In genomic region chr12:80901661-80902060, GRCh38 we compare ENCODE assay signal across 25 cellular contexts. TPM values are rescaled to one million over a fixed set of nuclear protein-coding genes. Genes with fewer than 3 reads are reported as not detected.
"Had no signal": no experiment of that assay in that cellular context is flagged by ENCODE, and none has a peak within 500 bp of the region (broad histone marks: within the 10 kb centered on the region; RNA-seq: fewer than 3 reads in every experiment).

No MANE protein-coding gene starts in this region.

- H3K4me3 Mint-ChIP-seq: dendritic cell treated with granulocyte-macrophage colony-stimulating factor and Interleukin-4, amounts not matched to agents 40 ng/mL and 50 ng/mL, for 4 days; effector memory CD8-positive, alpha-beta T cell; endodermal cell had no signal

- H3K27me3 ChIP-seq: colonic mucosa, dorsolateral prefrontal cortex, esophagus muscularis mucosa, esophagus squamous epithelium, foreskin keratinocyte, gastrocnemius medialis, gastroesophageal sphincter, heart left ventricle, heart right ventricle had no signal

- ATAC-seq: effector memory CD8-positive, alpha-beta T cell; esophagus mucosa; foreskin keratinocyte; gastrocnemius medialis; gastroesophageal sphincter; heart left ventricle; heart right ventricle had no signal

- H3K4me3 ChIP-seq: colonic mucosa, coronary artery, dorsolateral prefrontal cortex, esophagus muscularis mucosa, esophagus squamous epithelium, gastrocnemius medialis, gastroesophageal sphincter, heart left ventricle, heart right ventricle had no signal

- H3K9me3 Mint-ChIP-seq: dendritic cell treated with granulocyte-macrophage colony-stimulating factor and Interleukin-4, amounts not matched to agents 40 ng/mL and 50 ng/mL, for 4 days had no signal

- H3K4me1 ChIP-seq: colonic mucosa, esophagus muscularis mucosa, esophagus squamous epithelium, foreskin keratinocyte, gastrocnemius medialis, gastroesophageal sphincter had no signal

- H3K36me3 ChIP-seq: colonic mucosa, esophagus muscularis mucosa, esophagus squamous epithelium, gastrocnemius medialis, gastroesophageal sphincter, heart left ventricle, heart right ventricle had no signal

- DNase-seq: colonic mucosa; cortex of kidney; dermis blood vessel endothelial cell; dorsolateral prefrontal cortex; effector CD4-positive, alpha-beta T cell; effector CD8-positive, alpha-beta T cell; effector memory CD4-positive, alpha-beta T cell; effector memory CD8-positive, alpha-beta T cell; endodermal cell; erythroblast; esophagus squamous epithelium; foreskin fibroblast; foreskin keratinocyte; foreskin melanocyte; gastrocnemius medialis; glutamatergic neuron; head of caudate nucleus; heart left ventricle; heart right ventricle had no signal

- H3K27ac Mint-ChIP-seq: dendritic cell treated with granulocyte-macrophage colony-stimulating factor and Interleukin-4, amounts not matched to agents 40 ng/mL and 50 ng/mL, for 4 days; effector memory CD8-positive, alpha-beta T cell; endodermal cell had no signal

- H3K27ac ChIP-seq: colonic mucosa, coronary artery, dorsolateral prefrontal cortex, epithelial cell of prostate, esophagus muscularis mucosa, esophagus squamous epithelium, foreskin keratinocyte, gastrocnemius medialis, gastroesophageal sphincter, heart left ventricle, heart right ventricle had no signal

- H3K9me3 ChIP-seq: esophagus muscularis mucosa, esophagus squamous epithelium, gastrocnemius medialis, gastroesophageal sphincter, heart left ventricle, heart right ventricle had no signal

- H3K27me3 Mint-ChIP-seq: dendritic cell treated with granulocyte-macrophage colony-stimulating factor and Interleukin-4, amounts not matched to agents 40 ng/mL and 50 ng/mL, for 4 days; effector memory CD8-positive, alpha-beta T cell had no signal

RNA-seq across cellular contexts. Expression of gene LIN7A, which starts 36.1 kb away (rescaled TPM):
- total RNA-seq: foreskin keratinocyte had no signal
- polyA plus RNA-seq: foreskin keratinocyte had no signal
